17 cellular contexts compared by ENCODE assay signal in the genomic region with DNA sequence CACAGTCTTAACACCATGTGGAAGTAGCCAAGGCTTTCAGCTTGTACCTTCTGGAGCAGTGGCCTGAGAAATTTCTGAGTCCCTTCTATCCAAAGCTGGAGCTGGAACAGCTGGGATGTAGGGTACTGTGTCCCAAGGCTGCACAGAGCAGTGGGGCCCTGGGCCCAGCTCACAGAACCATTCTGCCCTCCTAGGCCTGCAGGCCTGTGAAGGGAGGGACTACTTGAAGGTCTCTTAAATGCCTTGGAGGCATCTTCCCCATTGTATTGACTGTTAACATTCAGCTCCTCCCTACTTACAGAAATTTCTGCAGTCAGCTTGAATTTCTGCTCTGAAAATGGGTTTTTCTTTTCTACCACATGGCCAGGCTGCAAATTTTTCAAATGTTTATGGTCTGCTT.
DNase-seq lines count a peak whose midpoint lies in the region; ATAC-seq and TF ChIP-seq lines count a peak whose summit lies in the region.
"Had no signal": no experiment of that assay in that cellular context is flagged by ENCODE, and none has a peak within 500 bp of the region (broad histone marks: within the 10 kb centered on the region; RNA-seq: fewer than 3 reads in every experiment).

No MANE protein-coding gene starts in this region.

- intact Hi-C loops in Right ventricle myocardium inferior (cut with DNase I) = no loop called here

- CTCF ChIA-PET in HEK293 (lab: Yijun Ruan, JAX) = no interaction called here

- no peak overlapping the region for H2BK15ac ChIP-seq in neuronal stem cell (ENCODE audit: low read length)

- H3K36me3 Mint-ChIP-seq in endodermal cell (ENCODE audit: low read depth) = peaks cover 72% of the 10 kb centered on the region
- H3K36me3 Mint-ChIP-seq: CD8-positive, alpha-beta T cell had no signal

- DNase-seq in endodermal cell (no peak), neuronal stem cell (ENCODE audit: low spot score) (no peak), Right ventricle myocardium inferior (ENCODE audit: missing footprints) (no peak)
- DNase-seq: AML-193; Caco-2; Calu3; CD4-positive, alpha-beta T cell; DMS79 treated with DMSO at 0.1 percent for 48 hours; GF-D8 had no signal

- H3K4ac ChIP-seq in neuronal stem cell (ENCODE audit: low read length) = no peak overlapping the region

- H3K14ac ChIP-seq in neuronal stem cell (ENCODE audit: low read length) = no peak overlapping the region

- TF ChIP-seq CTCF in HEK293 (tag by site-specific recombination; IDR thresholded peaks at IDR 0.05) (no peak), endodermal cell (conservative IDR thresholded peaks at IDR 0.05) (no peak)

- no peaks in the 10 kb centered on the region for H3K4me1 Mint-ChIP-seq in endodermal cell
- H3K4me1 Mint-ChIP-seq: B cell had no signal

- no peak for ATAC-seq in HG03520 (IDR thresholded peaks at IDR 0.05; ENCODE audit: unreplicated experiment)
- no peak for ATAC-seq in Right ventricle myocardium inferior
- ATAC-seq: A549; CD8-positive, alpha-beta T cell had no signal

- no peak overlapping the region for H3K23ac ChIP-seq in neuronal stem cell (ENCODE audit: low read depth, low read length, poor library complexity)

- POLR2A ChIA-PET in HEK293 (lab: Yijun Ruan, JAX) = no interaction called here

- H3K4me3 Mint-ChIP-seq in endodermal cell = no peak overlapping the region
- H3K4me3 Mint-ChIP-seq: B cell; CD4-positive, alpha-beta T cell; CD8-positive, alpha-beta T cell had no signal

- H3K4me3 ChIP-seq in HEK293 (ENCODE audit: low read depth, low read length) (no peak overlapping the region), endodermal cell (ENCODE audit: low read length) (peak overlapping the region; percentile 66), neuronal stem cell (ENCODE audit: low read length in 2 of 2) (no peak overlapping the region)
- H3K4me3 ChIP-seq: A549; BLaER1 treated with 17β-estradiol and CSF1 and Interleukin-3, amounts not matched to agents 10 nM and 100 nM had no signal

- H2BK120ac ChIP-seq in neuronal stem cell (ENCODE audit: low read depth, low read length) = no peak overlapping the region

- H2BK12ac ChIP-seq in neuronal stem cell (ENCODE audit: low read length) = no peak overlapping the region

- H3K4me2 ChIP-seq in neuronal stem cell (ENCODE audit: insufficient read depth, low read length, poor library complexity, severe bottlenecking) = no peak overlapping the region
- H3K4me2 ChIP-seq: A549; BLaER1 treated with 17β-estradiol and CSF1 and Interleukin-3, amounts not matched to agents 10 nM and 100 nM had no signal

- H3K36me3 ChIP-seq in HEK293 (ENCODE audit: control insufficient read depth in 2 of 2, insufficient read depth in 1 of 2, low read length in 2 of 2) (no peaks in the 10 kb centered on the region), endodermal cell (ENCODE audit: control insufficient read depth, insufficient read depth, low read length) (peaks cover 59% of the 10 kb centered on the region), neuronal stem cell (replicated peaks in 1 of 2; ENCODE audit: control insufficient read depth in 2 of 2, insufficient read depth in 2 of 2, low read length in 2 of 2) (no peaks in the 10 kb centered on the region)

- H3K18ac ChIP-seq in neuronal stem cell (ENCODE audit: low read length) = no peak overlapping the region

- no peak overlapping the region for H3K27ac ChIP-seq in HEK293 (ENCODE audit: extremely low read depth, low read depth, low read length)
- H3K27ac ChIP-seq in endodermal cell (ENCODE audit: low read depth, low read length) = no peak overlapping the region
- no peak overlapping the region for H3K27ac ChIP-seq in neuronal stem cell (replicated peaks; ENCODE audit: low read length)
- H3K27ac ChIP-seq: 22Rv1; A549; BLaER1 treated with 17β-estradiol and CSF1 and Interleukin-3, amounts not matched to agents 10 nM and 100 nM; C4-2B had no signal

- peak overlapping the region; percentile 61 for H2AK5ac ChIP-seq in neuronal stem cell (ENCODE audit: low read depth, low read length)

- no peak overlapping the region for H4K91ac ChIP-seq in neuronal stem cell (ENCODE audit: low read depth, low read length, poor library complexity)

- no peaks in the 10 kb centered on the region for H3K4me1 ChIP-seq in HEK293 (ENCODE audit: control insufficient read depth, insufficient read depth, low read length)
- no peaks in the 10 kb centered on the region for H3K4me1 ChIP-seq in endodermal cell (ENCODE audit: control insufficient read depth, insufficient read depth, low read length)
- H3K4me1 ChIP-seq in neuronal stem cell (ENCODE audit: control insufficient read depth in 2 of 2, insufficient read depth in 1 of 2, low read depth in 1 of 2, low read length in 2 of 2) = peaks cover 0 to 6% of the 10 kb centered on the region in 2 donors
- H3K4me1 ChIP-seq: A549, Caco-2 had no signal

- H4K8ac ChIP-seq in neuronal stem cell (ENCODE audit: low read depth, low read length) = no peak overlapping the region

- no peak overlapping the region for H3K27ac Mint-ChIP-seq in endodermal cell
- H3K27ac Mint-ChIP-seq: B cell; CD4-positive, alpha-beta T cell; CD8-positive, alpha-beta T cell had no signal

- H3K9ac ChIP-seq in endodermal cell (ENCODE audit: extremely low read depth, low read length, poor library complexity, severe bottlenecking) (no peak overlapping the region), neuronal stem cell (ENCODE audit: low read depth, low read length, poor library complexity) (no peak overlapping the region)
- H3K9ac ChIP-seq: BLaER1 treated with 17β-estradiol and CSF1 and Interleukin-3, amounts not matched to agents 10 nM and 100 nM had no signal

- H3K9me3 ChIP-seq in HEK293 (ENCODE audit: control insufficient read depth, insufficient read depth, low read depth, low read length) = no peaks in the 10 kb centered on the region
- H3K9me3 ChIP-seq in endodermal cell (ENCODE audit: control insufficient read depth, low read length) = peaks cover 67% of the 10 kb centered on the region
- peaks cover 3 to 6% of the 10 kb centered on the region in 2 donors for H3K9me3 ChIP-seq in neuronal stem cell (replicated peaks in 1 of 2; ENCODE audit: control insufficient read depth in 2 of 2, insufficient read depth in 1 of 2, low read depth in 1 of 2, low read length in 2 of 2)
- H3K9me3 ChIP-seq: A549, Caco-2 had no signal

- H3K27me3 ChIP-seq in endodermal cell (ENCODE audit: control insufficient read depth, insufficient read depth, low read length, poor library complexity, severe bottlenecking) = no peaks in the 10 kb centered on the region
- H3K27me3 ChIP-seq in neuronal stem cell (ENCODE audit: control insufficient read depth in 3 of 3, insufficient read depth in 3 of 3, low read depth in 1 of 3, low read length in 3 of 3) = no peaks in the 10 kb centered on the region
- H3K27me3 ChIP-seq: BLaER1 treated with 17β-estradiol and CSF1 and Interleukin-3, amounts not matched to agents 10 nM and 100 nM had no signal

- no peak overlapping the region for H2AFZ ChIP-seq in neuronal stem cell (ENCODE audit: low read length)

- peaks cover 52% of the 10 kb centered on the region for H3K9me3 Mint-ChIP-seq in endodermal cell

- no peaks in the 10 kb centered on the region for H3K79me1 ChIP-seq in neuronal stem cell (ENCODE audit: low read depth, low read length)

- no peak overlapping the region for H2BK5ac ChIP-seq in neuronal stem cell (ENCODE audit: low read length)

- H3K27me3 Mint-ChIP-seq in endodermal cell (ENCODE audit: insufficient read depth) = no peaks in the 10 kb centered on the region
- H3K27me3 Mint-ChIP-seq: B cell; CD4-positive, alpha-beta T cell had no signal

TF ChIP-seq in HEK293, 187 proteins besides CTCF, POLR2A, EP300 and RAD21:
- TF ChIP-seq TRIM28 (IDR thresholded peaks at IDR 0.05; ENCODE audit: borderline replicate concordance, low read length) = peak; percentile 40; the same call in 1 of the 2 replicates
- TF ChIP-seq ZNF585B (tag by site-specific recombination; IDR thresholded peaks at IDR 0.05) = peak; percentile 82
- TF ChIP-seq SETDB1 (IDR thresholded peaks at IDR 0.05; ENCODE audit: insufficient read length, low read length) = peak; percentile 21
- TF ChIP-seq ZNF214 (tag by site-specific recombination; IDR thresholded peaks at IDR 0.05; ENCODE audit: borderline replicate concordance) = no peak
TF ChIP-seq in HEK293: peak in this region for 3.
